In the genomic region with DNA sequence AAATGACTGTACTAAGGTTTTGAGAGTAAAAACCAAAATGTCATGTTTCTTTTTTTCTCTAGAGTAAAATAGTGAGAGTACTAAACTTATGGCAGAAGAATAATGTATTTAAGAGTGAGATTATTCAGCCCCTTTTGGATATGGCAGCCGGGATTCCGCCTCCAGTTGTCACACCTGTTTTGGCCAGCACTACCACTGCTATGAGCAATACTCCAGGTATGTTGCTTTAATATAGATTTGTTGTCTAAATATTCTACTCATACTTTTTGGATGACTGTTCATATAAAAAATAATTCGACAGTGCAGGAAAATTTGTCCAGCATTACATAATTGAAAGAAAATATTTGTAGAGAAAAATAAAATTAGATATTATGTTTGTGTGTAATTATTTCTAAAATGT, we compare ENCODE assay signal across 23 cellular contexts. TPM values are rescaled to one million over a fixed set of nuclear protein-coding genes. Genes with fewer than 3 reads are reported as not detected.
A peak's percentile ranks its signal among the peaks of the same experiment; 100 is the strongest.
DNase-seq lines count a peak whose midpoint lies in the region; ATAC-seq and TF ChIP-seq lines count a peak whose summit lies in the region.
"Had no signal": no experiment of that assay in that cellular context is flagged by ENCODE, and none has a peak within 500 bp of the region (broad histone marks: within the 10 kb centered on the region; RNA-seq: fewer than 3 reads in every experiment).

No MANE protein-coding gene starts in this region.

- H3K27me3 ChIP-seq in PC-3 (ENCODE audit: low read length) (no peaks in the 10 kb centered on the region), prostate gland (replicated peaks; ENCODE audit: insufficient read depth) (no peaks in the 10 kb centered on the region)
- H3K27me3 ChIP-seq: BLaER1 treated with 17β-estradiol and CSF1 and Interleukin-3, amounts not matched to agents 10 nM and 100 nM; heart right ventricle; uterus had no signal

- H3K36me3 ChIP-seq in PC-3 (ENCODE audit: low read depth, low read length): peaks cover 11% of the 10 kb centered on the region; the same call in 1 of the 2 replicates
- H3K36me3 ChIP-seq in prostate gland: no peaks in the 10 kb centered on the region
- H3K36me3 ChIP-seq: uterus had no signal

- H3K4me1 Mint-ChIP-seq in activated naive CD8-positive, alpha-beta T cell (ENCODE audit: low read depth): peaks cover 18% of the 10 kb centered on the region
- peaks cover 12% of the 10 kb centered on the region for H3K4me1 Mint-ChIP-seq in activated naive CD8-positive, alpha-beta T cell treated with anti-CD3 and anti-CD28 coated beads for 36 hours
- H3K4me1 Mint-ChIP-seq in type B pancreatic cell (ENCODE audit: unreplicated experiment): no peaks in the 10 kb centered on the region

- no peak overlapping the region for H3K4me3 Mint-ChIP-seq in activated naive CD8-positive, alpha-beta T cell
- no peak overlapping the region for H3K4me3 Mint-ChIP-seq in activated naive CD8-positive, alpha-beta T cell treated with anti-CD3 and anti-CD28 coated beads for 36 hours
- no peak overlapping the region for H3K4me3 Mint-ChIP-seq in type B pancreatic cell
- H3K4me3 Mint-ChIP-seq: activated CD4-positive, alpha-beta T cell treated with anti-CD3 and anti-CD28 coated beads for 36 hours; activated T-helper 17 cell treated with anti-CD3 and anti-CD28 coated beads, Interleukin-2, amount 50 U/mL, for 72 hours; brain; immature natural killer cell had no signal

- no peak overlapping the region for H2AFZ ChIP-seq in PC-3 (ENCODE audit: low read length)

- no peak overlapping the region for H3K9ac ChIP-seq in PC-3 (ENCODE audit: low read length)
- H3K9ac ChIP-seq: BLaER1 treated with 17β-estradiol and CSF1 and Interleukin-3, amounts not matched to agents 10 nM and 100 nM had no signal

- TF ChIP-seq CTCF in PC-3 (conservative IDR thresholded peaks at IDR 0.05; ENCODE audit: low read depth, low read length): no peak
- no peak for TF ChIP-seq CTCF in type B pancreatic cell (conservative IDR thresholded peaks at IDR 0.05)
- TF ChIP-seq CTCF in prostate gland (IDR thresholded peaks at IDR 0.05): no peak

- peaks cover 19% of the 10 kb centered on the region for H4K20me1 ChIP-seq in PC-3 (ENCODE audit: low read length)

- BruUV-seq in PC-3 (replicated peaks; lab: Mats Ljungman, UMichigan): no TSS peak

- CTCF ChIA-PET in PC-3 (lab: Charles Lee): no interaction called here

- peak overlapping the region; percentile 57 for H3K4me2 ChIP-seq in PC-3 (ENCODE audit: low read length)
- H3K4me2 ChIP-seq: A549; BLaER1 treated with 17β-estradiol and CSF1 and Interleukin-3, amounts not matched to agents 10 nM and 100 nM had no signal

- H3K4me1 ChIP-seq in PC-3 (ENCODE audit: insufficient read depth, low read length) (peaks cover 32% of the 10 kb centered on the region), prostate gland (replicated peaks) (no peaks in the 10 kb centered on the region)
- H3K4me1 ChIP-seq: uterus had no signal

- H3F3A ChIP-seq in PC-3 (ENCODE audit: low read length, unreplicated experiment): peaks cover 21% of the 10 kb centered on the region

- no peaks in the 10 kb centered on the region for H3K9me2 ChIP-seq in PC-3 (replicated peaks; ENCODE audit: low read length)

- POLR2A ChIA-PET in PC-3 (lab: Charles Lee; ENCODE audit: unreplicated experiment): no interaction called here

- ATAC-seq in PC-3 (peak; percentile 87), esophagus mucosa (peak; percentile 79), HG02970 (IDR thresholded peaks at IDR 0.05; ENCODE audit: low FRiP score, unreplicated experiment) (no peak)
- ATAC-seq: A549; activated CD4-positive, alpha-beta T cell treated with anti-CD3 and anti-CD28 coated beads for 36 hours; activated T-helper 17 cell treated with anti-CD3 and anti-CD28 coated beads, Interleukin-2, amount 50 U/mL, for 72 hours had no signal

- peak overlapping the region; percentile 18; the same call in 1 of the 2 replicates for H3K4me3 ChIP-seq in PC-3 (ENCODE audit: low read length)
- no peak overlapping the region for H3K4me3 ChIP-seq in prostate gland
- H3K4me3 ChIP-seq: A549; BLaER1 treated with 17β-estradiol and CSF1 and Interleukin-3, amounts not matched to agents 10 nM and 100 nM; heart right ventricle; uterus had no signal

- TF ChIP-seq POLR2A in prostate gland (IDR thresholded peaks at IDR 0.05): no peak

- no peak for DNase-seq in activated naive CD8-positive, alpha-beta T cell treated with anti-CD3 and anti-CD28 coated beads for 36 hours
- DNase-seq in PC-3: peak; percentile 85
- DNase-seq in type B pancreatic cell (ENCODE audit: extremely low spot score, unreplicated experiment): no peak
- DNase-seq in DMS 273 treated with DMSO at 0.1 percent for 48 hours (lab: John Stamatoyannopoulos, UW): no peak
- no peak for DNase-seq in prostate gland (ENCODE audit: low spot score)
- DNase-seq: activated CD4-positive, alpha-beta T cell treated with anti-CD3 and anti-CD28 coated beads for 36 hours; cortex of kidney; GF-D8; heart right ventricle; immature natural killer cell; NCI-H1105; NCI-H2081 treated with DMSO at 0.1 percent for 48 hours; NCI-H510A; nucleus accumbens; retina; uterus had no signal

- H3K27me3 Mint-ChIP-seq in activated naive CD8-positive, alpha-beta T cell: no peaks in the 10 kb centered on the region
- H3K27me3 Mint-ChIP-seq in activated naive CD8-positive, alpha-beta T cell treated with anti-CD3 and anti-CD28 coated beads for 36 hours: no peaks in the 10 kb centered on the region
- no peaks in the 10 kb centered on the region for H3K27me3 Mint-ChIP-seq in type B pancreatic cell
- H3K27me3 Mint-ChIP-seq: activated CD4-positive, alpha-beta T cell treated with anti-CD3 and anti-CD28 coated beads for 36 hours; activated T-helper 17 cell treated with anti-CD3 and anti-CD28 coated beads, Interleukin-2, amount 50 U/mL, for 72 hours; brain had no signal

- 86% methylated on average over 3 of the region's 3 CpGs for WGBS in prostate gland

- H3K27ac ChIP-seq in PC-3 (ENCODE audit: low read length) (peak overlapping the region; percentile 7; the same call in 1 of the 2 replicates), prostate gland (no peak overlapping the region)
- H3K27ac ChIP-seq: A549; BLaER1 treated with 17β-estradiol and CSF1 and Interleukin-3, amounts not matched to agents 10 nM and 100 nM; heart right ventricle; uterus had no signal

- peak overlapping the region; percentile 18 for H3K27ac Mint-ChIP-seq in activated naive CD8-positive, alpha-beta T cell
- no peak overlapping the region for H3K27ac Mint-ChIP-seq in activated naive CD8-positive, alpha-beta T cell treated with anti-CD3 and anti-CD28 coated beads for 36 hours
- peak overlapping the region; percentile 13 for H3K27ac Mint-ChIP-seq in type B pancreatic cell

- peaks cover 8% of the 10 kb centered on the region for H3K36me3 Mint-ChIP-seq in activated naive CD8-positive, alpha-beta T cell
- H3K36me3 Mint-ChIP-seq in activated naive CD8-positive, alpha-beta T cell treated with anti-CD3 and anti-CD28 coated beads for 36 hours: peaks cover 29% of the 10 kb centered on the region
- peaks cover 47% of the 10 kb centered on the region for H3K36me3 Mint-ChIP-seq in type B pancreatic cell

- H3K79me2 ChIP-seq in PC-3 (ENCODE audit: low read length): peaks cover 32% of the 10 kb centered on the region

- no peaks in the 10 kb centered on the region for H3K9me3 Mint-ChIP-seq in activated naive CD8-positive, alpha-beta T cell (ENCODE audit: low read depth)
- H3K9me3 Mint-ChIP-seq in activated naive CD8-positive, alpha-beta T cell treated with anti-CD3 and anti-CD28 coated beads for 36 hours: no peaks in the 10 kb centered on the region
- H3K9me3 Mint-ChIP-seq in type B pancreatic cell: no peaks in the 10 kb centered on the region
- H3K9me3 Mint-ChIP-seq: activated T-helper 17 cell treated with anti-CD3 and anti-CD28 coated beads, Interleukin-2, amount 50 U/mL, for 72 hours; immature natural killer cell had no signal

- intact Hi-C loops in PC-3 (cut with micrococcal nuclease) (loop anchor here (5.0 kb wide), 1 partner anchor 60 kb away; a partner anchor contains a TSS), prostate gland (cut with DNase I) (no loop called here)

- H3K9me3 ChIP-seq in PC-3 (ENCODE audit: low read length) (no peaks in the 10 kb centered on the region), prostate gland (no peaks in the 10 kb centered on the region)
- H3K9me3 ChIP-seq: A549; BLaER1 treated with 17β-estradiol and CSF1 and Interleukin-3, amounts not matched to agents 10 nM and 100 nM; heart right ventricle; uterus had no signal

RNA-seq across cellular contexts. Expression of a gene that starts 59.5 kb away (rescaled TPM):
- 10 to 100 TPM; 39.8 to 43.8 TPM for total RNA-seq in activated naive CD8-positive, alpha-beta T cell treated with anti-CD3 and anti-CD28 coated beads for 36 hours
- total RNA-seq in PC-3 (2014; rRNA removed) (11.9 and 15.0 TPM in 2 replicates), esophagus mucosa (20.4 TPM), type B pancreatic cell (ENCODE audit: low replicate concordance) (45.7 and 58.7 TPM in 2 replicates), prostate gland (10 to 100 TPM; 42.0 to 53.5 TPM)
